23 cellular contexts compared by ENCODE assay signal in the genomic region with DNA sequence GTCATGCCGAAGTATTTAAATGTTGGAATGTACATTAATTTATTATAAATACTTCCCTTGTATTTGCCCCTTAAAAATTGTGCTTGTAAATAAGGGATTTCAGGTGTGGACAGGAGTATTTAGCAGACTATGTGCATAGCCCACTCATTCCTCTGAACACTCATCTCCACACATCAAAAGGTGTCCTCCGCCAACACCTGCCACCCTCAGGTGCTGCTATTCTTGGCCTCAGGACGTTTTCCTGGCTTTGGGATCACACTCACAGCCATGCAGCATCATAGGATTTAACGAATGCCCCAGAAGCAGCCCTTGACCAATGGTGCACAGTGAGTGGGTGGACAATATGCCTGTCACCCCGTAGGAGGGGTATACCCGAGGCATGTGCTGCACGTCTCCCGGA.
"Had no signal": no experiment of that assay in that cellular context is flagged by ENCODE, and none has a peak within 500 bp of the region (broad histone marks: within the 10 kb centered on the region; RNA-seq: fewer than 3 reads in every experiment).

No MANE protein-coding gene starts in this region.

- H3K27ac ChIP-seq: colonic mucosa, epithelial cell of prostate, esophagus squamous epithelium, gastrocnemius medialis, heart right ventricle, left lung, lower lobe of right lung had no signal

- ATAC-seq: effector memory CD8-positive, alpha-beta T cell; esophagus mucosa; gastrocnemius medialis; heart right ventricle; left cardiac atrium; left lung; left ventricle myocardium superior; lower lobe of right lung had no signal

- H3K27me3 ChIP-seq: colonic mucosa, esophagus squamous epithelium, heart right ventricle, left lung had no signal

- H3K36me3 ChIP-seq: colonic mucosa, esophagus squamous epithelium, gastrocnemius medialis, heart right ventricle, left lung, lower lobe of right lung had no signal

- DNase-seq: colonic mucosa; cortex of kidney; effector CD8-positive, alpha-beta T cell; effector memory CD8-positive, alpha-beta T cell; endodermal cell; erythroblast; esophagus squamous epithelium; foreskin fibroblast; foreskin melanocyte; gastrocnemius medialis; glutamatergic neuron; head of caudate nucleus; heart right ventricle; hippocampal formation; left cardiac atrium; left lung; left ventricle myocardium superior; lower lobe of right lung; mesendoderm; midbrain had no signal

- H3K4me1 Mint-ChIP-seq: endodermal cell had no signal

- H3K9me3 ChIP-seq: colonic mucosa, esophagus squamous epithelium, gastrocnemius medialis, heart right ventricle, left lung, lower lobe of right lung had no signal

- H3K4me3 Mint-ChIP-seq: dendritic cell treated with granulocyte-macrophage colony-stimulating factor and Interleukin-4, amounts not matched to agents 40 ng/mL and 50 ng/mL, for 4 days; effector memory CD8-positive, alpha-beta T cell; endodermal cell had no signal

- H3K4me3 ChIP-seq: colonic mucosa, esophagus squamous epithelium, gastrocnemius medialis, heart right ventricle, left lung, lower lobe of right lung had no signal

- H3K27ac Mint-ChIP-seq: dendritic cell treated with granulocyte-macrophage colony-stimulating factor and Interleukin-4, amounts not matched to agents 40 ng/mL and 50 ng/mL, for 4 days; effector memory CD8-positive, alpha-beta T cell; endodermal cell had no signal

- H3K9me3 Mint-ChIP-seq: dendritic cell treated with granulocyte-macrophage colony-stimulating factor and Interleukin-4, amounts not matched to agents 40 ng/mL and 50 ng/mL, for 4 days; effector memory CD8-positive, alpha-beta T cell; endodermal cell had no signal

- H3K4me1 ChIP-seq: colonic mucosa, left lung, lower lobe of right lung had no signal
